Comparison of ENCODE assay signal across 23 cellular contexts in genomic region chrX:40331353-40331752, GRCh38.
"Had no signal": no experiment of that assay in that cellular context is flagged by ENCODE, and none has a peak within 500 bp of the region (broad histone marks: within the 10 kb centered on the region; RNA-seq: fewer than 3 reads in every experiment).

No MANE protein-coding gene starts in this region.

- H3K4me2 ChIP-seq: hepatocyte had no signal

- H3K9me3 ChIP-seq: gastroesophageal sphincter, heart left ventricle, left lung, lower lobe of right lung, mucosa of descending colon had no signal

- H3K4me1 Mint-ChIP-seq: mesothelial cell of epicardium had no signal

- H3K4me3 Mint-ChIP-seq: immature natural killer cell, mesothelial cell of epicardium, naive B cell had no signal

- H3K79me2 ChIP-seq: hepatocyte had no signal

- H3K27ac Mint-ChIP-seq: immature natural killer cell, mesothelial cell of epicardium had no signal

- H3K4me1 ChIP-seq: esophagus muscularis mucosa, foreskin keratinocyte, gastroesophageal sphincter, heart left ventricle, left lung, lower lobe of right lung had no signal

- H3K36me3 Mint-ChIP-seq: immature natural killer cell, mesothelial cell of epicardium, naive B cell had no signal

- FAIRE-seq: endothelial cell of umbilical vein, frontal cortex, keratinocyte had no signal

- H3K27me3 ChIP-seq: esophagus muscularis mucosa, foreskin keratinocyte, gastroesophageal sphincter, hepatocyte, left lung had no signal

- DNase-seq: dermis blood vessel endothelial cell; dorsolateral prefrontal cortex; effector CD4-positive, alpha-beta T cell; effector memory CD4-positive, alpha-beta T cell; foreskin keratinocyte; heart left ventricle; hypothalamus; immature natural killer cell; left cardiac atrium; left lung; left ventricle myocardium superior; lower lobe of right lung; mesenchymal stem cell; mucosa of descending colon; naive B cell had no signal

- H3K27ac ChIP-seq: coronary artery, dorsolateral prefrontal cortex, esophagus muscularis mucosa, foreskin keratinocyte, gastroesophageal sphincter, heart left ventricle, hepatocyte, left lung, lower lobe of right lung had no signal

- H3K4me3 ChIP-seq: coronary artery, dorsolateral prefrontal cortex, esophagus muscularis mucosa, gastroesophageal sphincter, heart left ventricle, hepatocyte, left lung, lower lobe of right lung, mucosa of descending colon had no signal

- H2AFZ ChIP-seq: hepatocyte had no signal

- ATAC-seq: foreskin keratinocyte, gastroesophageal sphincter, heart left ventricle, left cardiac atrium, left lung, left ventricle myocardium superior, lower lobe of right lung, mucosa of descending colon had no signal

- H3K36me3 ChIP-seq: esophagus muscularis mucosa, gastroesophageal sphincter, heart left ventricle, left lung, lower lobe of right lung had no signal
